25 cellular contexts compared by ENCODE assay signal in the genomic region with DNA sequence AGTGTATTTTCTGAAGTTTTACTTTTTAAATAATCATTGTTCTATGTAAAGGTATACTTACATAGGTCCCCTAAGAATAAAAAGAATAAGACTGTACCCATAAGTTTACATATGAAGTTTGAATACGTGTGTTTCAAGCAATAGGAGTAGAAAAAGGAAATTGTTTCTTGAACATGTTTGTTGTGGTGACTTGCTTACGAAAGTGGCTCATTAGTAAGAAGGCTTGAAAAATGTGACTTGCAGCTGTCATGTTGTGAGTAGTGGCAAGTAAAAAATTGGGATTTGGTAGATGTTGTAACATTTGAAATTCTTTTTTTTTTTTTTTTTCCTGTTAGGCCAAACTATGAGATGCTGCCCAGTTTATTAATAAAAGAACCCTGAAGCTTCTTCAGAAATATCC.
"Had no signal": no experiment of that assay in that cellular context is flagged by ENCODE, and none has a peak within 500 bp of the region (broad histone marks: within the 10 kb centered on the region; RNA-seq: fewer than 3 reads in every experiment).

No MANE protein-coding gene starts in this region.

- H3K9me3 ChIP-seq: ascending aorta, body of pancreas had no signal

- H3K27me3 ChIP-seq: ascending aorta, body of pancreas had no signal

- H3K4me3 ChIP-seq: ascending aorta, body of pancreas, SK-N-MC had no signal

- ATAC-seq: body of pancreas, Panc1, Right ventricle myocardium inferior had no signal

- H3K4me1 ChIP-seq: ascending aorta had no signal

- DNase-seq: activated CD4-positive, alpha-beta memory T cell treated with anti-CD3 and anti-CD28 coated beads, Interleukin-2, amount 10 ng/mL, durations not matched to agents 7 days and 5 days; activated CD4-positive, alpha-beta T cell treated with anti-CD3 and anti-CD28 coated beads, Interleukin-2, amount 50 U/mL, for 1 hour; activated CD4-positive, CD25-positive, alpha-beta regulatory T cell; activated CD8-positive, alpha-beta memory T cell treated with anti-CD3 and anti-CD28 coated beads, Interleukin-2, amount 50 U/mL, for 4 hours; activated effector memory CD4-positive, alpha-beta T cell treated with Interleukin-2 at 50 U/mL for 16 hours; activated naive CD4-positive, alpha-beta T cell; amniotic stem cell; body of pancreas; central memory CD4-positive, alpha-beta T cell; Karpas-422; NCI-H1436; NCI-H1694 treated with DMSO at 0.1 percent for 48 hours; NCI-H2029 treated with DMSO at 0.1 percent for 48 hours; NCI-H345; NCI-H510A; NCI-H526 treated with DMSO at 0.1 percent for 48 hours; NCI-H82; RPMI8226; T-cell; T-helper 2 cell; T1000 had no signal

- H3K27ac ChIP-seq: ascending aorta, body of pancreas, SK-N-MC had no signal
